Comparison of ENCODE assay signal across 8 cellular contexts in the genomic region with DNA sequence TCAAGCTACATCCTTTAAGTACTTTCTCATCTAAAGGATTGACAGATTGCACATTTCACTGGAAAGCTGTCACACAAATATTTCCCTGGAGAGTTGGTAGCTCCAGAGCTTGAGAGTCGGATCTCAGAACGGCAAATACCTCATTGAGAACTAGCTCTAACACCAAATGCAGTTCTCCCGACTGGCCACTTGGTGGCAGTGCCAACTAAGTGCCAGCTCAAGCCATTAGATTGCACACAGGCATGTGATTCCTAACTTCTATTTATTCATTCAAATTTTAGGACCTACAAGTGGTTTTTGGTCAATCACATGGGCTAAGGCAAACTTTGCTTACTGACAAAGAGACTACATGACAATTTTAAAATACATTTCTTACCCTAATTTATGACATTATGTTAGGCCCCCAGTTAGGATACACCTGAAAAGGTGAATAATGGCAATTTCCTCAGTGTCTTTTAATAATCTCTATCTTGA. TPM values are rescaled to one million over a fixed set of nuclear protein-coding genes. Genes with fewer than 3 reads are reported as not detected.
DNase-seq lines count a peak whose midpoint lies in the region; ATAC-seq, FAIRE-seq and TF ChIP-seq lines count a peak whose summit lies in the region.

No MANE protein-coding gene starts in this region.

- H3K36me3 ChIP-seq in pancreas: no peaks in the 10 kb centered on the region

- no peak for FAIRE-seq in pancreas (lab: Jason Lieb, UNC)

- ATAC-seq in GM21515 (IDR thresholded peaks at IDR 0.05; ENCODE audit: unreplicated experiment) (peak; percentile 94), pancreas (peak; percentile 71 to 95 (median 92))

- H3K27me3 ChIP-seq in HL-60 (ENCODE audit: insufficient read depth, poor library complexity, severe bottlenecking) (no peaks in the 10 kb centered on the region), pancreas (no peaks in the 10 kb centered on the region)

- no peak overlapping the region for H3K27ac ChIP-seq in HL-60 (replicated peaks)
- no peak overlapping the region for H3K27ac ChIP-seq in pancreas

- no peak overlapping the region for H3K4me3 ChIP-seq in HL-60 (replicated peaks; ENCODE audit: insufficient read depth, low read length)
- H3K4me3 ChIP-seq in pancreas: no peak overlapping the region

- H3K4me1 ChIP-seq in pancreas: peaks cover 0 to 2% (median 0%) of the 10 kb centered on the region in 3 donors

- 0 to 2% methylated on average over 3 of the region's 3 CpGs for WGBS in pancreas, 2 donors

- intact Hi-C loops in pancreas (cut with DNase I): no loop called here

- peak; percentile 72 for DNase-seq in ELR (ENCODE audit: low read depth)
- peak; percentile 23 to 42 for DNase-seq in HL-60 (ENCODE audit: low read depth in 1 of 2, low spot score in 1 of 2)
- DNase-seq in NCI-H82 (lab: John Stamatoyannopoulos, UW): peak; percentile 66
- DNase-seq in activated T-cell treated with anti-CD3 and anti-CD28 coated beads for 4 hours: peak; percentile 4
- peak; percentile 49 for DNase-seq in foreskin melanocyte
- peak; percentile 18 to 61 (median 46) for DNase-seq in pancreas
- DNase-seq in mesenteric fat pad (ENCODE audit: low spot score): no peak

- H3K9me3 ChIP-seq in pancreas: no peaks in the 10 kb centered on the region

- TF ChIP-seq CTCF in HL-60 (IDR thresholded peaks at IDR 0.05; ENCODE audit: insufficient read depth, low read length) (peak; percentile 98), pancreas (IDR thresholded peaks at IDR 0.05) (peak; percentile 64 to 87 (median 83))

RNA-seq across cellular contexts. Expression of a gene that starts 7.9 kb away (rescaled TPM):
- total RNA-seq in pancreas (not detected), mesenteric fat pad (not detected)
- polyA plus RNA-seq in pancreas: not detected
